ENCODE assay signal across 1 cellular context in the genomic region with DNA sequence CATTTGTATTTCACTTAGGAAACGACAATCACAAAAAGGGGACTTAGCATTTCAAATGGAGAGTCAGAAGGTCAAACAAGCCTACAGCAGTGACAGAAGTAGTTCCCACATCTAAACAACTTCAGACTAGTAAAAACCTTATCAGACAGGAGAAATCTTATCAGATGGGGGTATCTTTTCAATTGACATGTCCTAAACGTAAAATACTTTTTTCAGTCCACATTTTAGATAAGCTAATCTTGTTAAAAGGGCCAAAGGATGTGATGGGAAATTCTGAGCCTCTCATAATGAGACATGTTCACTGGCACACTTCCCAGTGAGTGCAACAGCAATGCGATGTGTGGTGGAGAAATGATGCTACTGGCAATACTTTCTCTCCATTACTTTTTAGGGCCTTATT.
TF ChIP-seq lines count a peak whose summit lies in the region.

No MANE protein-coding gene starts in this region.

TF ChIP-seq in HCT116, 20 proteins besides CTCF, POLR2A, EP300 and RAD21 (continued from another document):
- TF ChIP-seq EZH2phosphoT487 (IDR thresholded peaks at IDR 0.05; ENCODE audit: borderline replicate concordance) = no peak
TF ChIP-seq in HCT116: peak in this region for 0.
